In genomic region chr3:128149632-128150031, GRCh38 we compare ENCODE assay signal across 21 cellular contexts.
"Had no signal": no experiment of that assay in that cellular context is flagged by ENCODE, and none has a peak within 500 bp of the region (broad histone marks: within the 10 kb centered on the region; RNA-seq: fewer than 3 reads in every experiment).

No MANE protein-coding gene starts in this region.

- H3K36me3 Mint-ChIP-seq: mesothelial cell of epicardium, natural killer cell had no signal

- H3K27ac Mint-ChIP-seq: activated naive CD8-positive, alpha-beta T cell treated with anti-CD3 and anti-CD28 coated beads, Interleukin-2, amount 50 U/mL, for 24 hours; mesothelial cell of epicardium; natural killer cell; stimulated activated naive B cell treated with anti-CD40 and anti-IgM and Interleukin-4, amounts not matched to agents 10 μg/mL and 1 μg/mL and 100 μg/mL, for 72 hours; T-helper 1 cell treated with Interleukin-12 subunit alpha and Interleukin-12 subunit beta and Interleukin-4 antibody, amounts not matched to agents 30 μg/mL and 1 μg/mL, for 36 hours had no signal

- H3K4me3 ChIP-seq: body of pancreas, dorsolateral prefrontal cortex, esophagus squamous epithelium, gastroesophageal sphincter, heart left ventricle, uterus had no signal

- H3K27me3 Mint-ChIP-seq: activated naive CD8-positive, alpha-beta T cell treated with anti-CD3 and anti-CD28 coated beads, Interleukin-2, amount 50 U/mL, for 24 hours had no signal

- H3K27ac ChIP-seq: body of pancreas, dorsolateral prefrontal cortex, esophagus squamous epithelium, gastroesophageal sphincter, heart left ventricle, uterus had no signal

- H3K36me3 ChIP-seq: esophagus squamous epithelium, gastroesophageal sphincter, uterus had no signal

- H3K27me3 ChIP-seq: body of pancreas, dorsolateral prefrontal cortex, esophagus squamous epithelium, gastroesophageal sphincter, heart left ventricle, uterus had no signal

- H3K4me1 ChIP-seq: uterus had no signal

- H3K9me3 ChIP-seq: body of pancreas, esophagus squamous epithelium, gastroesophageal sphincter, heart left ventricle, uterus had no signal

- H3K4me3 Mint-ChIP-seq: activated naive CD8-positive, alpha-beta T cell treated with anti-CD3 and anti-CD28 coated beads, Interleukin-2, amount 50 U/mL, for 24 hours; activated T-helper 1 cell treated with anti-CD3 and anti-CD28 coated beads, Interleukin-12 subunit alpha, Interleukin-12 subunit beta, Interleukin-2, Interleukin-4 antibody, amounts not matched to agents 30 ng/mL and 10 ng/mL and 1 ng/mL, durations not matched to agents 14 hours and 24 hours and 36 hours; mesothelial cell of epicardium; natural killer cell; stimulated activated naive B cell treated with anti-CD40 and anti-IgM and Interleukin-4, amounts not matched to agents 10 μg/mL and 1 μg/mL and 100 μg/mL, for 72 hours; T-helper 1 cell treated with Interleukin-12 subunit alpha and Interleukin-12 subunit beta and Interleukin-4 antibody, amounts not matched to agents 30 μg/mL and 1 μg/mL, for 36 hours had no signal

- DNase-seq: activated CD4-positive, alpha-beta T cell treated with anti-CD3 and anti-CD28 coated beads for 4 hours; activated CD4-positive, alpha-beta T cell treated with anti-CD3 and anti-CD28 coated beads, Interleukin-2, amount 50 U/mL, for 48 hours; activated CD4-positive, CD25-positive, alpha-beta regulatory T cell; activated gamma-delta T cell; activated naive CD4-positive, alpha-beta T cell treated with anti-CD3 and anti-CD28 coated beads, Interleukin-2, amount 50 U/mL, for 16 hours; activated naive CD8-positive, alpha-beta T cell treated with anti-CD3 and anti-CD28 coated beads, Interleukin-2, amount 50 U/mL, for 24 hours; dorsolateral prefrontal cortex; esophagus squamous epithelium; natural killer cell; stimulated activated CD4-positive, alpha-beta T cell treated with anti-CD3 and anti-CD28 coated beads, Interleukin-2, amount 100 ng/mL, for 48 hours; stimulated activated CD8-positive, alpha-beta memory T cell treated with anti-CD3 and anti-CD28 coated beads, Interleukin-4, amount 100 ng/mL, for 48 hours; stimulated activated naive B cell treated with anti-CD40 and anti-IgM and Interleukin-4, amounts not matched to agents 10 μg/mL and 1 μg/mL and 100 μg/mL, for 72 hours; trophoblast cell; uterus had no signal

- ATAC-seq: activated naive CD8-positive, alpha-beta T cell treated with anti-CD3 and anti-CD28 coated beads, Interleukin-2, amount 50 U/mL, for 24 hours; body of pancreas; gastroesophageal sphincter; heart left ventricle; left lobe of liver; natural killer cell; stimulated activated naive B cell treated with anti-CD40 and anti-IgM and Interleukin-4, amounts not matched to agents 10 μg/mL and 1 μg/mL and 100 μg/mL, for 72 hours had no signal
